32 cellular contexts compared by ENCODE assay signal in the genomic region with DNA sequence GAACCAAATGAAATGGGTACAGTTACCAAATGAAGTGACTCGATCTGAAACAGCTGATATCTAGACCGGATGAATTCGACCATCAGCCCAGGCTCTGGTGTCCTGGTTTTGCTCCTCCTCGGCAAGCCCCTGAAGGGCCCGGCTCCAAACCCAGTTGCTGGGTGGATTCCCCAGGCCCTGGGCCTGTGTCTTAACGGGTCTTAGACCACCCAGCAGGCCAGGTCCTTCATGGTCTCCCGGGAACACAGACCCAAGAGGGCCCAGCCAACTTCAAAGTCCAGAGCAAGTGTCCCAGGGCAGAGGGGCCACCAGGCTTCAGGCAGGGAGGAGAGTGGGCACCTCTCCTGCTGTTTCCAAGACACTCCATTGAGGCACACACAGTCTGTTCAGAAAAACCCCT. TPM values are rescaled to one million over a fixed set of nuclear protein-coding genes. Genes with fewer than 3 reads are reported as not detected.
DNase-seq lines count a peak whose midpoint lies in the region; ATAC-seq and TF ChIP-seq lines count a peak whose summit lies in the region.
"Had no signal": no experiment of that assay in that cellular context is flagged by ENCODE, and none has a peak within 500 bp of the region (broad histone marks: within the 10 kb centered on the region; RNA-seq: fewer than 3 reads in every experiment).

No MANE protein-coding gene starts in this region.

- H3K36me3 ChIP-seq in upper lobe of left lung, result no peaks in the 10 kb centered on the region
- H3K36me3 ChIP-seq: adrenal gland, gastrocnemius medialis, neutrophil, prostate gland, sigmoid colon had no signal

- TF ChIP-seq CTCF in nephron (IDR thresholded peaks at IDR 0.05; ENCODE audit: unreplicated experiment in 3 of 3) (no peak), upper lobe of left lung (IDR thresholded peaks at IDR 0.05) (no peak)

- peak overlapping the region; percentile 12 for H3K27ac Mint-ChIP-seq in activated naive CD8-positive, alpha-beta T cell treated with anti-CD3 and anti-CD28 coated beads, Interleukin-2, amount 10 ng/mL, durations not matched to agents 7 days and 5 days
- H3K27ac Mint-ChIP-seq in activated naive CD8-positive, alpha-beta T cell treated with anti-CD3 and anti-CD28 coated beads, Interleukin-2, amount 50 U/mL, for 24 hours, result no peak overlapping the region
- H3K27ac Mint-ChIP-seq in effector memory CD8-positive, alpha-beta T cell, result peak overlapping the region; percentile 84 to 95
- H3K27ac Mint-ChIP-seq in nephron, result peak overlapping the region in 2 of 3 experiments; percentile 72 to 84
- H3K27ac Mint-ChIP-seq: activated B cell treated with CpG ODN at 0.5 μM for 24 hours; CD4-positive, CD25-positive, alpha-beta regulatory T cell had no signal

- TF ChIP-seq POLR2A in upper lobe of left lung (IDR thresholded peaks at IDR 0.05), result no peak

- no peak for DNase-seq in activated naive CD8-positive, alpha-beta T cell treated with anti-CD3 and anti-CD28 coated beads, Interleukin-2, amount 10 ng/mL, durations not matched to agents 7 days and 5 days
- DNase-seq in activated naive CD8-positive, alpha-beta T cell treated with anti-CD3 and anti-CD28 coated beads, Interleukin-2, amount 50 U/mL, for 24 hours, result no peak
- no peak for DNase-seq in effector memory CD8-positive, alpha-beta T cell
- no peak for DNase-seq in upper lobe of left lung
- DNase-seq in RPMI8226, result no peak
- no peak for DNase-seq in activated effector memory CD4-positive, alpha-beta T cell treated with anti-CD3 and anti-CD28 coated beads, Interleukin-2, amount 50 U/mL, for 16 hours
- DNase-seq: activated B cell treated with CpG ODN at 0.5 μM for 24 hours; activated CD4-positive, alpha-beta T cell treated with anti-CD3 and anti-CD28 coated beads, Interleukin-2, amount 50 U/mL, for 1 hour; adrenal gland; body of pancreas; CD4-positive, CD25-positive, alpha-beta regulatory T cell; cerebellar nuclear complex; DND-41; gastrocnemius medialis; HCEC 1CT; NCI-H1048; NCI-H1694; SK-N-SH; stimulated activated CD4-positive, alpha-beta T cell treated with anti-CD3 and anti-CD28 coated beads, Interleukin-4, amount 100 ng/mL, for 4 hours had no signal

- peaks cover 11% of the 10 kb centered on the region for H3K36me3 Mint-ChIP-seq in activated naive CD8-positive, alpha-beta T cell treated with anti-CD3 and anti-CD28 coated beads, Interleukin-2, amount 10 ng/mL, durations not matched to agents 7 days and 5 days
- peaks cover 9% of the 10 kb centered on the region for H3K36me3 Mint-ChIP-seq in activated naive CD8-positive, alpha-beta T cell treated with anti-CD3 and anti-CD28 coated beads, Interleukin-2, amount 50 U/mL, for 24 hours (ENCODE audit: low read depth)
- peaks cover 3% of the 10 kb centered on the region for H3K36me3 Mint-ChIP-seq in effector memory CD8-positive, alpha-beta T cell (ENCODE audit: insufficient read depth)
- peaks cover 12% of the 10 kb centered on the region for H3K36me3 Mint-ChIP-seq in nephron (ENCODE audit: low read depth)

- POLR2A ChIA-PET in activated naive CD8-positive, alpha-beta T cell treated with anti-CD3 and anti-CD28 coated beads, Interleukin-2, amount 10 ng/mL, durations not matched to agents 7 days and 5 days (lab: Charles Lee), result interaction anchor here (0.8 to 0.9 kb wide), 2 partner anchors 23 to 93 kb away, joined by 3 to 4 read pairs; partner anchors contain the start of gene NCL

- H3K4me3 Mint-ChIP-seq in activated naive CD8-positive, alpha-beta T cell treated with anti-CD3 and anti-CD28 coated beads, Interleukin-2, amount 10 ng/mL, durations not matched to agents 7 days and 5 days, result no peak overlapping the region
- no peak overlapping the region for H3K4me3 Mint-ChIP-seq in activated naive CD8-positive, alpha-beta T cell treated with anti-CD3 and anti-CD28 coated beads, Interleukin-2, amount 50 U/mL, for 24 hours
- peak overlapping the region in 1 of 2 donors; percentile 79 for H3K4me3 Mint-ChIP-seq in effector memory CD8-positive, alpha-beta T cell
- H3K4me3 Mint-ChIP-seq in nephron, result no peak overlapping the region
- H3K4me3 Mint-ChIP-seq: activated B cell treated with CpG ODN at 0.5 μM for 24 hours had no signal

- no peaks in the 10 kb centered on the region for H3K27me3 ChIP-seq in upper lobe of left lung
- H3K27me3 ChIP-seq: adrenal gland, body of pancreas, dorsolateral prefrontal cortex, gastrocnemius medialis, neutrophil, sigmoid colon had no signal

- H3K9me3 Mint-ChIP-seq in activated naive CD8-positive, alpha-beta T cell treated with anti-CD3 and anti-CD28 coated beads, Interleukin-2, amount 10 ng/mL, durations not matched to agents 7 days and 5 days, result peaks cover 9% of the 10 kb centered on the region
- H3K9me3 Mint-ChIP-seq in activated naive CD8-positive, alpha-beta T cell treated with anti-CD3 and anti-CD28 coated beads, Interleukin-2, amount 50 U/mL, for 24 hours, result peaks cover 13% of the 10 kb centered on the region
- H3K9me3 Mint-ChIP-seq in effector memory CD8-positive, alpha-beta T cell, result peaks cover 6 to 14% of the 10 kb centered on the region in 2 donors
- peaks cover 14% of the 10 kb centered on the region for H3K9me3 Mint-ChIP-seq in nephron

- WGBS in upper lobe of left lung, 2 donors, result 85 to 86% methylated on average over 7 of the region's 7 CpGs

- TF ChIP-seq EP300 in upper lobe of left lung (IDR thresholded peaks at IDR 0.05), result no peak

- no peak overlapping the region for H3K4me3 ChIP-seq in upper lobe of left lung
- H3K4me3 ChIP-seq: adrenal gland, body of pancreas, gastrocnemius medialis, prostate gland, sigmoid colon had no signal

- peaks cover 12% of the 10 kb centered on the region for H3K27me3 Mint-ChIP-seq in activated naive CD8-positive, alpha-beta T cell treated with anti-CD3 and anti-CD28 coated beads, Interleukin-2, amount 10 ng/mL, durations not matched to agents 7 days and 5 days
- H3K27me3 Mint-ChIP-seq in activated naive CD8-positive, alpha-beta T cell treated with anti-CD3 and anti-CD28 coated beads, Interleukin-2, amount 50 U/mL, for 24 hours, result no peaks in the 10 kb centered on the region
- H3K27me3 Mint-ChIP-seq in effector memory CD8-positive, alpha-beta T cell, result no peaks in the 10 kb centered on the region
- no peaks in the 10 kb centered on the region for H3K27me3 Mint-ChIP-seq in nephron (ENCODE audit: low read depth)

- ATAC-seq in activated naive CD8-positive, alpha-beta T cell treated with anti-CD3 and anti-CD28 coated beads, Interleukin-2, amount 10 ng/mL, durations not matched to agents 7 days and 5 days (ENCODE audit: low read depth), result no peak
- ATAC-seq in activated naive CD8-positive, alpha-beta T cell treated with anti-CD3 and anti-CD28 coated beads, Interleukin-2, amount 50 U/mL, for 24 hours, result no peak
- ATAC-seq in effector memory CD8-positive, alpha-beta T cell (replicated peaks), result no peak
- no peak for ATAC-seq in upper lobe of left lung (ENCODE audit: low FRiP score in 2 of 2)
- ATAC-seq in HG03442 (IDR thresholded peaks at IDR 0.05; ENCODE audit: unreplicated experiment), result no peak

- peaks cover 16 to 27% (median 20%) of the 10 kb centered on the region in 4 donors for H3K4me1 ChIP-seq in upper lobe of left lung
- H3K4me1 ChIP-seq: adrenal gland, prostate gland had no signal

- peak overlapping the region; percentile 4 to 76 (median 72) for H3K27ac ChIP-seq in upper lobe of left lung
- H3K27ac ChIP-seq: neutrophil had no signal

- peaks cover 0 to 11% (median 5%) of the 10 kb centered on the region in 4 donors for H3K9me3 ChIP-seq in upper lobe of left lung
- H3K9me3 ChIP-seq: adrenal gland, gastrocnemius medialis, neutrophil, prostate gland had no signal

- peaks cover 17% of the 10 kb centered on the region for H3K4me1 Mint-ChIP-seq in activated naive CD8-positive, alpha-beta T cell treated with anti-CD3 and anti-CD28 coated beads, Interleukin-2, amount 10 ng/mL, durations not matched to agents 7 days and 5 days
- peaks cover 13% of the 10 kb centered on the region for H3K4me1 Mint-ChIP-seq in activated naive CD8-positive, alpha-beta T cell treated with anti-CD3 and anti-CD28 coated beads, Interleukin-2, amount 50 U/mL, for 24 hours
- peaks cover 34 to 38% of the 10 kb centered on the region in 2 donors for H3K4me1 Mint-ChIP-seq in effector memory CD8-positive, alpha-beta T cell (ENCODE audit: low read depth in 2 of 2)
- peaks cover 11% of the 10 kb centered on the region for H3K4me1 Mint-ChIP-seq in nephron

RNA-seq across cellular contexts. Expression of gene NMUR1, which starts 26.7 kb away (rescaled TPM):
- total RNA-seq in activated naive CD8-positive, alpha-beta T cell treated with anti-CD3 and anti-CD28 coated beads, Interleukin-2, amount 10 ng/mL, durations not matched to agents 7 days and 5 days, result under 1 TPM; 0.89 to 0.94 TPM
- total RNA-seq in upper lobe of left lung, result 1 to 10 TPM; 1.1 to 2.4 (median 1.9) TPM
- total RNA-seq: A172, activated B cell treated with CpG ODN at 0.5 μM for 24 hours, LHCN-M2, lung microvascular endothelial cell, NCI-H460 had no signal

RNA-seq across cellular contexts. Expression of gene TEX44, which starts 35.7 kb away (rescaled TPM):
- not detected for total RNA-seq in activated naive CD8-positive, alpha-beta T cell treated with anti-CD3 and anti-CD28 coated beads, Interleukin-2, amount 10 ng/mL, durations not matched to agents 7 days and 5 days
- not detected for total RNA-seq in upper lobe of left lung
- total RNA-seq: A172; activated B cell treated with CpG ODN at 0.5 μM for 24 hours; adrenal gland; body of pancreas; CD4-positive, CD25-positive, alpha-beta regulatory T cell; dorsolateral prefrontal cortex; fibroblast of lung; gastrocnemius medialis; LHCN-M2; lung microvascular endothelial cell; mucosa of gallbladder; NCI-H460; sigmoid colon; T-helper 1 cell treated with Interleukin-12 subunit alpha and Interleukin-12 subunit beta and Interleukin-4 antibody, amounts not matched to agents 30 ng/mL and 1 ng/mL, for 36 hours had no signal
